ENCODE assay signal across 8 cellular contexts in genomic region chr2:204110250-204111183, GRCh38.
DNase-seq lines count a peak whose midpoint lies in the region; ATAC-seq and TF ChIP-seq lines count a peak whose summit lies in the region.

No MANE protein-coding gene starts in this region.

- intact Hi-C loops in head of caudate nucleus (cut with DNase I) = no loop called here

- H3K27ac ChIP-seq in right atrium auricular region = peak overlapping the region; percentile 33 to 61

- H3K4me1 ChIP-seq in right atrium auricular region = peaks cover 0 to 64% of the 10 kb centered on the region in 2 donors

- H3K27me3 ChIP-seq in right atrium auricular region = no peaks in the 10 kb centered on the region

- no peak for TF ChIP-seq CTCF in AG10803 (conservative IDR thresholded peaks at IDR 0.05; ENCODE audit: low read length)
- no peak for TF ChIP-seq CTCF in right atrium auricular region (IDR thresholded peaks at IDR 0.05)

- H3K9me3 ChIP-seq in right atrium auricular region = no peaks in the 10 kb centered on the region

- no peaks in the 10 kb centered on the region for H3K36me3 ChIP-seq in right atrium auricular region

- peak overlapping the region; percentile 3; the same call in 1 of the 2 replicates for H3K4me3 ChIP-seq in AG10803 (ENCODE audit: low read length)
- H3K4me3 ChIP-seq in right atrium auricular region = no peak overlapping the region

- peak; percentile 70 for DNase-seq in AG10803 (ENCODE audit: low read depth)
- peak; percentile 81 for DNase-seq in activated CD8-positive, alpha-beta memory T cell treated with anti-CD3 and anti-CD28 coated beads, Interleukin-2, amount 50 U/mL, for 48 hours
- no peak for DNase-seq in right atrium auricular region (ENCODE audit: low spot score)
- peak; percentile 20 to 25 for DNase-seq in stimulated activated CD8-positive, alpha-beta memory T cell treated with anti-CD3 and anti-CD28 coated beads, Interleukin-4, amount 100 ng/mL, for 4 hours (ENCODE audit: low read depth in 2 of 2, low spot score in 1 of 2)
- no peak for DNase-seq in head of caudate nucleus
- no peak for DNase-seq in Kasumi-1 (lab: John Stamatoyannopoulos, UW)

- peak; percentile 95 for ATAC-seq in GM19468 (IDR thresholded peaks at IDR 0.05; ENCODE audit: extremely low read depth, unreplicated experiment)
- peak; percentile 92 for ATAC-seq in HG03575 (IDR thresholded peaks at IDR 0.05; ENCODE audit: extremely low read depth, insufficient number of reproducible peaks, low FRiP score, unreplicated experiment)

Comparison
In these comparisons a context has a peak if more than half of its experiments do, and no peak if none do; other contexts are left out.
1. DNase-seq: peak in AG10803 (single experiment), activated CD8-positive, alpha-beta memory T cell treated with anti-CD3 and anti-CD28 coated beads, Interleukin-2, amount 50 U/mL, for 48 hours (single experiment) and stimulated activated CD8-positive, alpha-beta memory T cell treated with anti-CD3 and anti-CD28 coated beads, Interleukin-4, amount 100 ng/mL, for 4 hours (2 of 2); none in right atrium auricular region (single experiment), head of caudate nucleus (0 of 42) and Kasumi-1 (0 of 2).